1 cellular context compared by ENCODE assay signal in the genomic region with DNA sequence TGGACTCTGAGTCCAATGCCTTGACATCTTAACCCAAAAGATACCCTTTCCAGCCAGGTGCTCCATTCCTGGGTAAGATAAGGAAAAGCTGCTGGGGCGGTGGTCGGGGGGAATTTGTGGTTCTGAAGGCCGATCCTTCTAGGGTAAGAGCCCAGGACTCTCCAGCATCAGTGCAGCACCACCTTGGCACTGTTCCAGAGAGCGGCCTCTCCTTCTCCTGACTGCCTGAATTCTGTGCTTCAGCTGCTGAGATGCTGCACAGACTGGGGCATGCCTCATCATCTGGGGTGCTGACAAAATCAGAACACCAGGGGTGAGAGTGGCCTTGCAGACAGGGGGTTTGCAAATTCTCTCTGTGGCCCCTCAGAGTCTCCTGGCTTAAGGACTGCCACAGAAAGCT.
TF ChIP-seq lines count a peak whose summit lies in the region.

No MANE protein-coding gene starts in this region.

TF ChIP-seq in K562, 482 proteins besides CTCF, POLR2A, EP300 and RAD21 (continued from another document):
- TF ChIP-seq, protein P1, sequence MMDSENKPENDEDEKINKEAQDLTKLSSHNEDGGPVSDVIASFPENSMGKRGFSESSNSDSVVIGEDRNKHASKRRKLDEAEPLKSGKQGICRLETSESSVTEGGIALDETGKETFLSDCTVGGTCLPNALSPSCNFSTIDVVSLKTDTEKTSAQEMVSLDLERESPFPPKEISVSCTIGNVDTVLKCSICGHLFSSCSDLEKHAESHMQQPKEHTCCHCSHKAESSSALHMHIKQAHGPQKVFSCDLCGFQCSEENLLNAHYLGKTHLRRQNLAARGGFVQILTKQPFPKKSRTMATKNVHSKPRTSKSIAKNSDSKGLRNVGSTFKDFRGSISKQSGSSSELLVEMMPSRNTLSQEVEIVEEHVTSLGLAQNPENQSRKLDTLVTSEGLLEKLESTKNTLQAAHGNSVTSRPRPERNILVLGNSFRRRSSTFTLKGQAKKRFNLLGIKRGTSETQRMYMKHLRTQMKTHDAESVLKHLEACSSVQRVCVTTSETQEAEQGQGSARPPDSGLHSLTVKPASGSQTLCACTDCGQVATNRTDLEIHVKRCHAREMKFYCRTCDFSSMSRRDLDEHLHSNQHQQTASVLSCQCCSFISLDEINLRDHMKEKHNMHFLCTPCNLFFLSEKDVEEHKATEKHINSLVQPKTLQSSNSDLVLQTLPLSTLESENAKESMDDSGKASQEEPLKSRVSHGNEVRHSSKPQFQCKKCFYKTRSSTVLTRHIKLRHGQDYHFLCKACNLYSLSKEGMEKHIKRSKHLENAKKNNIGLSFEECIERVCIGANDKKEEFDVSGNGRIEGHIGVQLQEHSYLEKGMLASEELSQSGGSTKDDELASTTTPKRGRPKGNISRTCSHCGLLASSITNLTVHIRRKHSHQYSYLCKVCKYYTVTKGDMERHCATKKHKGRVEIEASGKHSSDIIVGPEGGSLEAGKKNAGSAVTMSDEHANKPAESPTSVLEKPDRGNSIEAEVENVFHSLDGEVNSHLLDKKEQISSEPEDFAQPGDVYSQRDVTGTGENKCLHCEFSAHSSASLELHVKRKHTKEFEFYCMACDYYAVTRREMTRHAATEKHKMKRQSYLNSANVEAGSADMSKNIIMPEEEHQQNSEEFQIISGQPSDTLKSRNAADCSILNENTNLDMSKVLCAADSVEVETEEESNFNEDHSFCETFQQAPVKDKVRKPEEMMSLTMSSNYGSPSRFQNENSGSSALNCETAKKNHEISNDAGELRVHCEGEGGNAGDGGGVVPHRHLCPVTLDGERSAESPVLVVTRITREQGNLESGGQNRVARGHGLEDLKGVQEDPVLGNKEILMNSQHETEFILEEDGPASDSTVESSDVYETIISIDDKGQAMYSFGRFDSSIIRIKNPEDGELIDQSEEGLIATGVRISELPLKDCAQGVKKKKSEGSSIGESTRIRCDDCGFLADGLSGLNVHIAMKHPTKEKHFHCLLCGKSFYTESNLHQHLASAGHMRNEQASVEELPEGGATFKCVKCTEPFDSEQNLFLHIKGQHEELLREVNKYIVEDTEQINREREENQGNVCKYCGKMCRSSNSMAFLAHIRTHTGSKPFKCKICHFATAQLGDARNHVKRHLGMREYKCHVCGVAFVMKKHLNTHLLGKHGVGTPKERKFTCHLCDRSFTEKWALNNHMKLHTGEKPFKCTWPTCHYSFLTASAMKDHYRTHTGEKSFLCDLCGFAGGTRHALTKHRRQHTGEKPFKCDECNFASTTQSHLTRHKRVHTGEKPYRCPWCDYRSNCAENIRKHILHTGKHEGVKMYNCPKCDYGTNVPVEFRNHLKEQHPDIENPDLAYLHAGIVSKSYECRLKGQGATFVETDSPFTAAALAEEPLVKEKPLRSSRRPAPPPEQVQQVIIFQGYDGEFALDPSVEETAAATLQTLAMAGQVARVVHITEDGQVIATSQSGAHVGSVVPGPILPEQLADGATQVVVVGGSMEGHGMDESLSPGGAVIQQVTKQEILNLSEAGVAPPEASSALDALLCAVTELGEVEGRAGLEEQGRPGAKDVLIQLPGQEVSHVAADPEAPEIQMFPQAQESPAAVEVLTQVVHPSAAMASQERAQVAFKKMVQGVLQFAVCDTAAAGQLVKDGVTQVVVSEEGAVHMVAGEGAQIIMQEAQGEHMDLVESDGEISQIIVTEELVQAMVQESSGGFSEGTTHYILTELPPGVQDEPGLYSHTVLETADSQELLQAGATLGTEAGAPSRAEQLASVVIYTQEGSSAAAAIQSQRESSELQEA (IDR thresholded peaks at IDR 0.05; ENCODE audit: low read depth): no peak
